Comparison of ENCODE assay signal across 7 cellular contexts in genomic region chr1:212035835-212036605, GRCh38. TPM values are rescaled to one million over a fixed set of nuclear protein-coding genes. Genes with fewer than 3 reads are reported as not detected.
A peak's percentile ranks its signal among the peaks of the same experiment; 100 is the strongest.
DNase-seq lines count a peak whose midpoint lies in the region; ATAC-seq and TF ChIP-seq lines count a peak whose summit lies in the region.

No MANE protein-coding gene starts in this region.

- peak overlapping the region; percentile 70 for H3K23ac ChIP-seq in IMR-90 (ENCODE audit: low read depth, low read length)

- WGBS in IMR-90 (ENCODE audit: extremely low coverage in 2 of 2, insufficient read length in 1 of 2), 2 experiments, result no CpG with 5 or more reads among the region's 32 CpGs

- H4K91ac ChIP-seq in IMR-90 (ENCODE audit: insufficient read depth, low read depth, low read length), result no peak overlapping the region

- H3K4me1 ChIP-seq in IMR-90 (ENCODE audit: control insufficient read depth, insufficient read depth, low read length), result peaks cover 5% of the 10 kb centered on the region

- TF ChIP-seq POLR2A in IMR-90 (IDR thresholded peaks at IDR 0.05; ENCODE audit: low read depth, low read length), result no peak

- no peak overlapping the region; a peak in 1 of 4 replicates for H4K8ac ChIP-seq in IMR-90 (ENCODE audit: low read depth in 2 of 2, low read length in 2 of 2)

- peak overlapping the region; percentile 6; the same call in 1 of the 2 replicates for H3K4ac ChIP-seq in IMR-90 (ENCODE audit: low read depth, low read length)

- no peaks in the 10 kb centered on the region for H3K27me3 ChIP-seq in IMR-90 (ENCODE audit: control insufficient read depth, insufficient read depth, low read length)

- peak overlapping the region; percentile 47; the same call in 1 of the 2 replicates for H3K9ac ChIP-seq in IMR-90 (ENCODE audit: low read depth, low read length)

- peaks cover 4% of the 10 kb centered on the region for H3K9me1 ChIP-seq in IMR-90 (ENCODE audit: insufficient read depth, low read length)

- TSS peak; percentile 66 for BruUV-seq in IMR-90 (replicated peaks; lab: Mats Ljungman, UMichigan)

- H2AK5ac ChIP-seq in IMR-90 (ENCODE audit: low read depth, low read length), result no peak overlapping the region; the same call in 1 of the 2 replicates

- H2BK15ac ChIP-seq in IMR-90 (ENCODE audit: low read depth, low read length), result no peak overlapping the region

- H2BK120ac ChIP-seq in IMR-90 (ENCODE audit: low read depth, low read length), result no peak overlapping the region

- CTCF ChIA-PET in IMR-90 (lab: Yijun Ruan, JAX), result interaction anchor here (0.7 to 3.9 kb wide), 24 partner anchors 11 to 420 kb away, joined by 3 to 43 read pairs (median 4); no protein-coding TSS in a partner anchor

- no peak overlapping the region for H2BK5ac ChIP-seq in IMR-90 (ENCODE audit: low read depth, low read length, poor library complexity, severe bottlenecking)

- no peaks in the 10 kb centered on the region for H3K36me3 ChIP-seq in IMR-90 (ENCODE audit: control insufficient read depth, insufficient read depth, low read length)

- intact Hi-C loops in IMR-90 (cut with micrococcal nuclease), result loop anchor here (1.0 to 2.0 kb wide), 4 partner anchors 23 to 420 kb away; no protein-coding TSS in a partner anchor

- no peak overlapping the region for H2AK9ac ChIP-seq in IMR-90 (replicated peaks; ENCODE audit: low read depth, low read length, poor library complexity)

- TF ChIP-seq RAD21 in IMR-90 (IDR thresholded peaks at IDR 0.05; ENCODE audit: low read length), result no peak

- peak overlapping the region; percentile 97 for H2AFZ ChIP-seq in IMR-90 (replicated peaks; ENCODE audit: low read length, poor library complexity)

- DNase-seq in IMR-90, result no peak
- no peak for DNase-seq in cardiac fibroblast (ENCODE audit: low read depth in 2 of 2)
- DNase-seq in natural killer cell treated with Interleukin-12 subunit alpha and Interleukin-12 subunit beta and Interleukin-15 and Interleukin-18, amount 100 ng/mL, for 72 hours (ENCODE audit: low spot score), result no peak
- no peak for DNase-seq in DMS153 treated with DMSO at 0.1 percent for 48 hours (lab: John Stamatoyannopoulos, UW; ENCODE audit: unreplicated experiment)
- DNase-seq in T1000 (lab: John Stamatoyannopoulos, UW), result no peak

- H3K9me3 ChIP-seq in IMR-90 (ENCODE audit: control insufficient read depth, insufficient read depth, low read length), result no peaks in the 10 kb centered on the region

- peak overlapping the region; percentile 93 to 97 for H3K27ac Mint-ChIP-seq in natural killer cell treated with Interleukin-12 subunit alpha and Interleukin-12 subunit beta and Interleukin-15 and Interleukin-18, amount 100 ng/mL, for 72 hours

- ATAC-seq in GM18499 (IDR thresholded peaks at IDR 0.05; ENCODE audit: insufficient read depth, unreplicated experiment) (peak; percentile 1), GM21529 (IDR thresholded peaks at IDR 0.05; ENCODE audit: unreplicated experiment) (peak; percentile 14), IMR-90 (ENCODE audit: low read depth) (peak; percentile 9)
- peak in 1 of 2 donors; percentile 21 for ATAC-seq in natural killer cell treated with Interleukin-12 subunit alpha and Interleukin-12 subunit beta and Interleukin-15 and Interleukin-18, amount 100 ng/mL, for 72 hours

- peak overlapping the region; percentile 92 for H3K4me2 ChIP-seq in IMR-90 (ENCODE audit: low read depth, low read length)

- TF ChIP-seq CTCF in IMR-90 (conservative IDR thresholded peaks at IDR 0.05; ENCODE audit: low read depth, low read length) (no peak), cardiac fibroblast (IDR thresholded peaks at IDR 0.05; ENCODE audit: low read depth, low read length) (no peak)

- H2BK20ac ChIP-seq in IMR-90 (ENCODE audit: low read depth, low read length), result no peak overlapping the region

- peak overlapping the region; percentile 94 for H3K4me3 Mint-ChIP-seq in natural killer cell treated with Interleukin-12 subunit alpha and Interleukin-12 subunit beta and Interleukin-15 and Interleukin-18, amount 100 ng/mL, for 72 hours

- peak overlapping the region; percentile 2; the same call in 1 of the 2 replicates for H3K27ac ChIP-seq in IMR-90 (ENCODE audit: insufficient read depth, low read length)

- no peaks in the 10 kb centered on the region for H3K9me3 Mint-ChIP-seq in natural killer cell treated with Interleukin-12 subunit alpha and Interleukin-12 subunit beta and Interleukin-15 and Interleukin-18, amount 100 ng/mL, for 72 hours

- peak overlapping the region; percentile 86 for H3K56ac ChIP-seq in IMR-90 (ENCODE audit: extremely low read depth, insufficient read depth, low read length)

- in situ Hi-C loops in IMR-90 (cut with MboI; ENCODE audit: low sequenced_read_pairs), result loop anchor here (10.0 kb wide), 1 partner anchor 351 kb away; no protein-coding TSS in a partner anchor

- peak overlapping the region; percentile 30; the same call in 1 of the 2 replicates for H3K14ac ChIP-seq in IMR-90 (replicated peaks; ENCODE audit: low read depth, low read length)

- H4K5ac ChIP-seq in IMR-90 (ENCODE audit: low read depth, low read length), result no peak overlapping the region

- POLR2A ChIA-PET in IMR-90 (lab: Charles Lee; ENCODE audit: unreplicated experiment), result interaction anchor here (0.8 kb wide), 1 partner anchor 276 kb away, joined by 3 read pairs; no protein-coding TSS in a partner anchor

- no peak overlapping the region for H3K18ac ChIP-seq in IMR-90 (ENCODE audit: low read depth, low read length)

- H4K20me1 ChIP-seq in IMR-90 (ENCODE audit: insufficient read depth, low read length), result 0 out of 2 replicates have a peak, but pooled peaks cover 3% of the 10 kb centered on the region

- no peaks in the 10 kb centered on the region for H3K27me3 Mint-ChIP-seq in natural killer cell treated with Interleukin-12 subunit alpha and Interleukin-12 subunit beta and Interleukin-15 and Interleukin-18, amount 100 ng/mL, for 72 hours

- peaks cover 48 to 68% of the 10 kb centered on the region in 2 donors for H3K4me1 Mint-ChIP-seq in natural killer cell treated with Interleukin-12 subunit alpha and Interleukin-12 subunit beta and Interleukin-15 and Interleukin-18, amount 100 ng/mL, for 72 hours (ENCODE audit: low read depth in 2 of 2)

- H3K4me3 ChIP-seq in IMR-90 (ENCODE audit: insufficient read depth, low read depth, low read length) (peak overlapping the region; percentile 77), cardiac fibroblast (replicated peaks in 1 of 2; ENCODE audit: low read depth in 2 of 2, low read length in 2 of 2) (peak overlapping the region; percentile 66 to 87)

- peaks cover 10% of the 10 kb centered on the region for H3K36me3 Mint-ChIP-seq in natural killer cell treated with Interleukin-12 subunit alpha and Interleukin-12 subunit beta and Interleukin-15 and Interleukin-18, amount 100 ng/mL, for 72 hours

- H3K79me1 ChIP-seq in IMR-90 (ENCODE audit: low read depth in 1 of 2, low read length in 2 of 2), result peaks cover 13 to 46% of the 10 kb centered on the region in 2 experiments; a peak in 3 of 4 replicates

- dilution Hi-C loops in IMR-90 (cut with HindIII; ENCODE audit: low sequenced_read_pairs, unreplicated experiment), result no loop called here

TF ChIP-seq in IMR-90, 13 proteins besides CTCF, POLR2A, EP300 and RAD21:
- TF ChIP-seq MAZ (IDR thresholded peaks at IDR 0.05; ENCODE audit: borderline replicate concordance, low read depth, low read length) (no peak), RFX5 (IDR thresholded peaks at IDR 0.05; ENCODE audit: low read depth, low read length) (no peak), SMC3 (IDR thresholded peaks at IDR 0.05; ENCODE audit: low read depth, low read length) (no peak), CHD1 (IDR thresholded peaks at IDR 0.05; ENCODE audit: low read depth, low read length) (no peak)

RNA-seq across cellular contexts. Expression of gene DTL, which starts 0.5 kb away (rescaled TPM):
- 16.7 and 19.9 TPM in 2 replicates for total RNA-seq in IMR-90 (2012; rRNA removed)
- polyA plus RNA-seq in IMR-90 (2012; rRNA removed), result 10.5 and 11.8 TPM in 2 replicates
- 2.5 and 3.3 TPM in 2 replicates for polyA plus RNA-seq in IMR-90 (2012; cell fraction: cytosol; rRNA removed)
- polyA plus RNA-seq in IMR-90 (2012; cell fraction: nucleus; rRNA removed; ENCODE audit: low replicate concordance), result 2.7 and 10.6 TPM in 2 replicates
- 10 to 100 TPM; 43.2 to 90.3 TPM for total RNA-seq in natural killer cell treated with Interleukin-12 subunit alpha and Interleukin-12 subunit beta and Interleukin-15 and Interleukin-18, amount 100 ng/mL, for 72 hours

RNA-seq across cellular contexts. Expression of gene INTS7, which starts 0.7 kb away (rescaled TPM):
- total RNA-seq in IMR-90 (2012; rRNA removed), result 20.3 and 24.9 TPM in 2 replicates
- polyA plus RNA-seq in IMR-90 (2012; rRNA removed), result 8.3 and 8.8 TPM in 2 replicates
- 2.3 and 4.0 TPM in 2 replicates for polyA plus RNA-seq in IMR-90 (2012; cell fraction: cytosol; rRNA removed)
- 1.9 and 10.2 TPM in 2 replicates for polyA plus RNA-seq in IMR-90 (2012; cell fraction: nucleus; rRNA removed; ENCODE audit: low replicate concordance)
- total RNA-seq in natural killer cell treated with Interleukin-12 subunit alpha and Interleukin-12 subunit beta and Interleukin-15 and Interleukin-18, amount 100 ng/mL, for 72 hours, result 10 to 100 TPM; 32.9 to 41.8 TPM
